In genomic region chr11:128848815-128849455, GRCh38 we compare ENCODE assay signal across 8 cellular contexts. TPM values are rescaled to one million over a fixed set of nuclear protein-coding genes. Genes with fewer than 3 reads are reported as not detected.
A peak's percentile ranks its signal among the peaks of the same experiment; 100 is the strongest.
DNase-seq lines count a peak whose midpoint lies in the region; ATAC-seq, FAIRE-seq and TF ChIP-seq lines count a peak whose summit lies in the region.

No MANE protein-coding gene starts in this region.

- H3K9ac ChIP-seq in OCI-LY3 (ENCODE audit: low read length): no peak overlapping the region

- no peaks in the 10 kb centered on the region for H3K9me3 Mint-ChIP-seq in activated T-cell treated with anti-CD3 and anti-CD28 coated beads, Interleukin-2, amount 50 U/mL, for 4 hours

- H3K9me3 ChIP-seq in A549: no peaks in the 10 kb centered on the region
- H3K9me3 ChIP-seq in OCI-LY3 (ENCODE audit: insufficient read depth, low read length): no peaks in the 10 kb centered on the region

- H3K27ac ChIP-seq in A549: no peak overlapping the region
- no peak overlapping the region for H3K27ac ChIP-seq in OCI-LY3 (ENCODE audit: low read length)

- no peak overlapping the region for H3K4me3 ChIP-seq in A549
- H3K4me3 ChIP-seq in OCI-LY3 (ENCODE audit: low read length): no peak overlapping the region

- POLR2A ChIA-PET in A549 (lab: Yijun Ruan, JAX): no interaction called here

- no peak overlapping the region for H3K4me3 Mint-ChIP-seq in activated T-cell treated with anti-CD3 and anti-CD28 coated beads, Interleukin-2, amount 50 U/mL, for 4 hours

- peak in 1 of 2 experiments; percentile 33; a peak in 1 of 5 replicates for TF ChIP-seq RAD21 in A549 (conservative IDR thresholded peaks at IDR 0.05 in 1 of 2, IDR thresholded peaks at IDR 0.05 in 1 of 2)

- H4K20me1 ChIP-seq in OCI-LY3 (ENCODE audit: insufficient read depth, low read length): no peaks in the 10 kb centered on the region

- H3K27me3 ChIP-seq in OCI-LY3 (ENCODE audit: low read depth, low read length): no peaks in the 10 kb centered on the region

- DNase-seq in A549 (ENCODE audit: low read depth in 1 of 2, low spot score in 1 of 2) (peak; percentile 29 to 38), germinal center (ENCODE audit: low spot score) (peak; percentile 79), hippocampal formation (lab: John Stamatoyannopoulos, UW) (no peak)
- DNase-seq in activated T-cell treated with anti-CD3 and anti-CD28 coated beads, Interleukin-2, amount 50 U/mL, for 4 hours: peak; percentile 59
- peak; percentile 34 to 61 (median 45) for DNase-seq in stimulated activated CD4-positive, alpha-beta T cell treated with anti-CD3 and anti-CD28 coated beads, Interleukin-12 subunit alpha, Interleukin-12 subunit beta, amount 100 ng/mL, for 48 hours (ENCODE audit: low read depth in 2 of 3, low spot score in 1 of 3)

- 15% methylated on average over 5 of the region's 10 CpGs for WGBS in A549 (ENCODE audit: missing lambda C conversion rate)

- CTCF ChIA-PET in A549 (lab: Yijun Ruan, JAX): interaction anchor here (0.6 to 1.4 kb wide), 8 partner anchors 9 to 819 kb away, joined by 3 to 5 read pairs (median 3); no protein-coding TSS in a partner anchor

- no peaks in the 10 kb centered on the region for H3K4me1 ChIP-seq in A549
- peaks cover 7% of the 10 kb centered on the region for H3K4me1 ChIP-seq in OCI-LY3 (ENCODE audit: low read length)

- H3K4me1 Mint-ChIP-seq in activated T-cell treated with anti-CD3 and anti-CD28 coated beads, Interleukin-2, amount 50 U/mL, for 4 hours (ENCODE audit: low read depth): peaks cover 32% of the 10 kb centered on the region

- no peaks in the 10 kb centered on the region for H3K36me3 Mint-ChIP-seq in activated T-cell treated with anti-CD3 and anti-CD28 coated beads, Interleukin-2, amount 50 U/mL, for 4 hours (ENCODE audit: insufficient read depth)

- FAIRE-seq in A549 (lab: Jason Lieb, UNC): no peak

- ATAC-seq in A549 (peak; percentile 78 to 97; a peak in 5 of 6 replicates), GM18517 (IDR thresholded peaks at IDR 0.05; ENCODE audit: unreplicated experiment) (peak; percentile 68), HG03025 (IDR thresholded peaks at IDR 0.05; ENCODE audit: low FRiP score, unreplicated experiment) (peak; percentile 57)
- peak; percentile 78 to 83 for ATAC-seq in activated T-cell treated with anti-CD3 and anti-CD28 coated beads, Interleukin-2, amount 50 U/mL, for 4 hours

- no peak overlapping the region for H3K4me2 ChIP-seq in A549
- peak overlapping the region; percentile 25 for H3K4me2 ChIP-seq in OCI-LY3 (ENCODE audit: low read length)

- H3K79me2 ChIP-seq in OCI-LY3 (ENCODE audit: low read length): no peaks in the 10 kb centered on the region

- no peaks in the 10 kb centered on the region for H3K27me3 Mint-ChIP-seq in activated T-cell treated with anti-CD3 and anti-CD28 coated beads, Interleukin-2, amount 50 U/mL, for 4 hours (ENCODE audit: low read depth)

- no peak overlapping the region for H2AFZ ChIP-seq in OCI-LY3 (ENCODE audit: low read depth, low read length)

- no peak for TF ChIP-seq POLR2A in A549 (IDR thresholded peaks at IDR 0.05; ENCODE audit: low read length)

- TF ChIP-seq EP300 in A549 (IDR thresholded peaks at IDR 0.05): no peak

- no peaks in the 10 kb centered on the region for H3K36me3 ChIP-seq in OCI-LY3 (replicated peaks; ENCODE audit: low read depth, low read length)

- TF ChIP-seq CTCF in A549 (IDR thresholded peaks at IDR 0.05) (peak; percentile 35), OCI-LY3 (IDR thresholded peaks at IDR 0.05; ENCODE audit: low read depth, low read length) (peak; percentile 92)

TF ChIP-seq in A549, 52 proteins besides CTCF, POLR2A, EP300 and RAD21:
- TF ChIP-seq RNF2 (IDR thresholded peaks at IDR 0.05; ENCODE audit: borderline replicate concordance, low read depth) (no peak), TP53 (CRISPR knock-in tag; IDR thresholded peaks at IDR 0.05) (no peak), NR3C1 (IDR thresholded peaks at IDR 0.05) (no peak), MAX (IDR thresholded peaks at IDR 0.05) (no peak), CBX2 (IDR thresholded peaks at IDR 0.05; ENCODE audit: borderline replicate concordance, low read depth) (no peak), JUNB (IDR thresholded peaks at IDR 0.05) (no peak), EHF (CRISPR knock-in tag; IDR thresholded peaks at IDR 0.05) (no peak), RARB (CRISPR knock-in tag; IDR thresholded peaks at IDR 0.05) (no peak), ELK1 (IDR thresholded peaks at IDR 0.05; ENCODE audit: low read depth, low read length) (no peak)

RNA-seq across cellular contexts. Expression of gene KCNJ1, which starts 18.2 kb away (rescaled TPM):
- polyA plus RNA-seq in A549 (2011; rRNA removed) (0.12 and 0.20 TPM in 2 replicates), A549 (2017; fragmentation: RNase III; extraction: RNeasy Plus Mini Kit Qiagen cat#74134 plus additional on column Dnase treatment) (0.03 TPM in 1 of 3 replicates, not detected in the others)
- polyA plus RNA-seq in A549 (2012; cell fraction: cytosol; rRNA removed): not detected in 2 replicates
- polyA plus RNA-seq in A549 (2012; cell fraction: nucleus; rRNA removed): 0.04 and 0.05 TPM in 2 replicates
- not detected in 2 replicates for polyA minus RNA-seq in A549 (2011; rRNA and poly(A)+ RNA removed)
- not detected for total RNA-seq in activated T-cell treated with anti-CD3 and anti-CD28 coated beads, Interleukin-2, amount 50 U/mL, for 4 hours

RNA-seq across cellular contexts. Expression of gene KCNJ5, which starts 42.2 kb away (rescaled TPM):
- polyA plus RNA-seq in A549 (2011; rRNA removed) (0.01 and 0.04 TPM in 2 replicates), A549 (2017; fragmentation: RNase III; extraction: RNeasy Plus Mini Kit Qiagen cat#74134 plus additional on column Dnase treatment) (0.04 to 0.09 TPM in 2 of 3 replicates, not detected in the other)
- 0.03 and 0.04 TPM in 2 replicates for polyA plus RNA-seq in A549 (2012; cell fraction: cytosol; rRNA removed)
- not detected in 2 replicates for polyA plus RNA-seq in A549 (2012; cell fraction: nucleus; rRNA removed)
- 0.10 TPM in 1 of 2 replicates, not detected in the other for polyA minus RNA-seq in A549 (2011; rRNA and poly(A)+ RNA removed)
- not detected for total RNA-seq in activated T-cell treated with anti-CD3 and anti-CD28 coated beads, Interleukin-2, amount 50 U/mL, for 4 hours

Comparison
In these comparisons a context has a peak if more than half of its experiments do, and no peak if none do; other contexts are left out.
1. DNase-seq: peak in A549 (2 of 2), activated T-cell treated with anti-CD3 and anti-CD28 coated beads, Interleukin-2, amount 50 U/mL, for 4 hours (single experiment), germinal center (single experiment) and stimulated activated CD4-positive, alpha-beta T cell treated with anti-CD3 and anti-CD28 coated beads, Interleukin-12 subunit alpha, Interleukin-12 subunit beta, amount 100 ng/mL, for 48 hours (3 of 3); none in hippocampal formation (0 of 2).
2. Peak in every context shown above with its lines, with median percentiles within 50 percentile points of each other: ATAC-seq.